In the genomic region with DNA sequence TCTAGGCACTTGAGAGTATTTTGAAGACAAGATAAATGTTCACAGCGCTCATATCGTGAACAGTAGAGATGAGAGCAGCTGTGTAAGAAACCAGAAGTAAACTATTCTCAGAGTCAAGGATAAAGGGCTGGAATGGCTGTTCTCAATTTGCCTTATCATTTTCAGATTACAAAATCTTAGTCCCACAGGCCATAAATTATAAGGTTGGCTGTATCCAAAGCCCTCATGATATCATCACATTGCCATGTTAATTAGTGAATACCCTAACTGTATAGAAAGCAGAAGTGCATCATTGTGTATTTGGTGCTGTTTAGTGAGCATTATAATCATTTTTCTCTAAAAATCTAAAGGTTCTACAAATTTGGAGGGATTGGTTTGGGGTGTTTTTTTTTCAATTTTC, we compare ENCODE assay signal across 19 cellular contexts.
DNase-seq lines count a peak whose midpoint lies in the region; ATAC-seq and TF ChIP-seq lines count a peak whose summit lies in the region.
"Had no signal": no experiment of that assay in that cellular context is flagged by ENCODE, and none has a peak within 500 bp of the region (broad histone marks: within the 10 kb centered on the region; RNA-seq: fewer than 3 reads in every experiment).

No MANE protein-coding gene starts in this region.

- TF ChIP-seq CTCF in SK-N-SH (IDR thresholded peaks at IDR 0.05) (no peak), hepatocyte (IDR thresholded peaks at IDR 0.05; ENCODE audit: poor library complexity) (no peak), nephron progenitor cell (IDR thresholded peaks at IDR 0.05) (no peak)

- DNase-seq in SK-N-SH: no peak
- no peak for DNase-seq in hepatocyte (ENCODE audit: low spot score)
- no peak for DNase-seq in nephron progenitor cell
- no peak for DNase-seq in T-helper 9 cell
- DNase-seq in DMS79 treated with DMSO at 0.1 percent for 48 hours (lab: John Stamatoyannopoulos, UW): no peak
- DNase-seq in glomerular visceral epithelial cell (ENCODE audit: extremely low spot score): no peak
- no peak for DNase-seq in activated naive CD4-positive, alpha-beta T cell treated with anti-CD3 and anti-CD28 coated beads, Interleukin-2, amount 50 U/mL, for 72 hours (ENCODE audit: low spot score in 2 of 2)
- DNase-seq: BE2C; CD8-positive, alpha-beta T cell; MV-4-11; NCI-H1436; NCI-H2029; NCI-H2171 treated with DMSO at 0.1 percent for 48 hours; NCI-H446 treated with DMSO at 0.1 percent for 48 hours; NK-92 treated with Interleukin-12 subunit alpha and Interleukin-12 subunit beta, amount 100 ng/mL, for 24 hours; RPMI8226 had no signal

- no peak overlapping the region for H3K9ac ChIP-seq in SK-N-SH
- H3K9ac ChIP-seq: GM23248 had no signal

- no peaks in the 10 kb centered on the region for H3F3A ChIP-seq in SK-N-SH (replicated peaks; ENCODE audit: insufficient read depth)

- H3K27ac ChIP-seq in SK-N-SH (ENCODE audit: low read depth in 2 of 2, low read length in 1 of 2) (no peak overlapping the region), hepatocyte (peak overlapping the region; percentile 57)
- H3K27ac ChIP-seq: GM23248, SJCRH30 had no signal

- H3K9me3 Mint-ChIP-seq in nephron progenitor cell: peaks cover 2% of the 10 kb centered on the region
- peaks cover 0 to 7% of the 10 kb centered on the region in 2 donors for H3K9me3 Mint-ChIP-seq in activated naive CD4-positive, alpha-beta T cell treated with anti-CD3 and anti-CD28 coated beads, Interleukin-2, amount 50 U/mL, for 72 hours
- H3K9me3 Mint-ChIP-seq: CD8-positive, alpha-beta T cell had no signal

- ATAC-seq in activated naive CD4-positive, alpha-beta T cell treated with anti-CD3 and anti-CD28 coated beads, Interleukin-2, amount 50 U/mL, for 72 hours: no peak
- ATAC-seq: CD8-positive, alpha-beta T cell; HCT116 had no signal

- peaks cover 4% of the 10 kb centered on the region for H3K27me3 Mint-ChIP-seq in nephron progenitor cell (ENCODE audit: low read depth, poor library complexity)

- H3K9me3 ChIP-seq in SK-N-SH (no peaks in the 10 kb centered on the region), hepatocyte (ENCODE audit: low read depth) (no peaks in the 10 kb centered on the region)
- H3K9me3 ChIP-seq: BE2C, SJCRH30 had no signal

- H3K36me3 ChIP-seq in SK-N-SH (replicated peaks in 1 of 2; ENCODE audit: control insufficient read depth in 1 of 2, insufficient read depth in 2 of 2, low read length in 1 of 2) (no peaks in the 10 kb centered on the region), hepatocyte (replicated peaks; ENCODE audit: insufficient read depth, low read depth) (no peaks in the 10 kb centered on the region)
- H3K36me3 ChIP-seq: BE2C, SJCRH30 had no signal

- no peak overlapping the region for H2AFZ ChIP-seq in SK-N-SH (ENCODE audit: low read depth)
- H2AFZ ChIP-seq in hepatocyte: no peak overlapping the region
- H2AFZ ChIP-seq: GM23248 had no signal

- TF ChIP-seq RAD21 in SK-N-SH (IDR thresholded peaks at IDR 0.05; ENCODE audit: low read length): no peak

- peaks cover 0 to 5% of the 10 kb centered on the region in 2 experiments; a peak in 2 of 4 replicates for H3K4me1 ChIP-seq in SK-N-SH (ENCODE audit: control insufficient read depth in 1 of 2, insufficient read depth in 2 of 2, low read depth in 1 of 2, low read length in 1 of 2)
- no peaks in the 10 kb centered on the region for H3K4me1 ChIP-seq in hepatocyte (ENCODE audit: insufficient read depth)
- H3K4me1 ChIP-seq: BE2C had no signal

- H3K9me2 ChIP-seq in SK-N-SH (no peaks in the 10 kb centered on the region), hepatocyte (replicated peaks; ENCODE audit: insufficient read depth) (no peaks in the 10 kb centered on the region)

- TF ChIP-seq EP300 in SK-N-SH (IDR thresholded peaks at IDR 0.05; ENCODE audit: borderline replicate concordance in 1 of 2, low read depth in 1 of 2, low read length in 1 of 2): 0 out of 4 replicates have a peak, but pooled peaks of 1 of the 2 experiments have one; percentile 48

- CTCF ChIA-PET in SK-N-SH (lab: Yijun Ruan, JAX): no interaction called here

- no peaks in the 10 kb centered on the region for H4K20me1 ChIP-seq in SK-N-SH (ENCODE audit: insufficient read depth)
- no peaks in the 10 kb centered on the region for H4K20me1 ChIP-seq in hepatocyte (ENCODE audit: insufficient read depth, poor library complexity, severe bottlenecking)

- peaks cover 82% of the 10 kb centered on the region for H3K4me1 Mint-ChIP-seq in nephron progenitor cell

- no peak overlapping the region for H3K4me2 ChIP-seq in SK-N-SH
- peak overlapping the region; percentile 33 for H3K4me2 ChIP-seq in hepatocyte

- POLR2A ChIA-PET in SK-N-SH (lab: Yijun Ruan, JAX): no interaction called here

- no peak overlapping the region for H3K4me3 ChIP-seq in SK-N-SH (ENCODE audit: low read depth in 2 of 2, low read length in 1 of 2)
- no peak overlapping the region for H3K4me3 ChIP-seq in hepatocyte
- H3K4me3 ChIP-seq: GM23248, SJCRH30 had no signal

- H3K79me2 ChIP-seq in SK-N-SH (ENCODE audit: insufficient read depth) (no peaks in the 10 kb centered on the region), hepatocyte (no peaks in the 10 kb centered on the region)

- H3K4me3 Mint-ChIP-seq in nephron progenitor cell: no peak overlapping the region
- H3K4me3 Mint-ChIP-seq: CD8-positive, alpha-beta T cell had no signal

- 84% methylated on average over 2 of the region's 2 CpGs for WGBS in SK-N-SH (ENCODE audit: low lambda C conversion rate)
- 68% methylated on average over 2 of the region's 2 CpGs for WGBS in hepatocyte (ENCODE audit: low lambda C conversion rate, missing lambda C conversion rate)

- H3K27ac Mint-ChIP-seq in nephron progenitor cell: peak overlapping the region; percentile 97
- H3K27ac Mint-ChIP-seq in activated naive CD4-positive, alpha-beta T cell treated with anti-CD3 and anti-CD28 coated beads, Interleukin-2, amount 50 U/mL, for 72 hours: no peak overlapping the region
- H3K27ac Mint-ChIP-seq: CD8-positive, alpha-beta T cell had no signal

- no peaks in the 10 kb centered on the region for H3K27me3 ChIP-seq in SK-N-SH (ENCODE audit: insufficient read depth)
- H3K27me3 ChIP-seq in hepatocyte: no peaks in the 10 kb centered on the region
- H3K27me3 ChIP-seq: BE2C, SJCRH30 had no signal

- H3K36me3 Mint-ChIP-seq in nephron progenitor cell (ENCODE audit: low read depth): no peaks in the 10 kb centered on the region
- H3K36me3 Mint-ChIP-seq in activated naive CD4-positive, alpha-beta T cell treated with anti-CD3 and anti-CD28 coated beads, Interleukin-2, amount 50 U/mL, for 72 hours: no peaks in the 10 kb centered on the region
- H3K36me3 Mint-ChIP-seq: CD8-positive, alpha-beta T cell had no signal

TF ChIP-seq in SK-N-SH, 30 proteins besides CTCF, POLR2A, EP300 and RAD21:
- TF ChIP-seq RCOR1 (IDR thresholded peaks at IDR 0.05; ENCODE audit: low read length) (peak; percentile 57; the same call in 1 of the 2 replicates), USF2 (IDR thresholded peaks at IDR 0.05; ENCODE audit: borderline replicate concordance, low read depth, low read length) (no peak)
